In genomic region chr16:31134625-31135534, GRCh38 we compare ENCODE assay signal across 1 cellular context.
TF ChIP-seq lines count a peak whose summit lies in the region.

No MANE protein-coding gene starts in this region.

TF ChIP-seq in HepG2, 621 proteins besides CTCF, POLR2A, EP300 and RAD21 (continued from another document and continues in another):
- TF ChIP-seq ARID5B (CRISPR knock-in tag; IDR thresholded peaks at IDR 0.05) = no peak
- TF ChIP-seq SMAD1 (CRISPR knock-in tag; IDR thresholded peaks at IDR 0.05; ENCODE audit: borderline replicate concordance, low read depth) = no peak
- no peak for TF ChIP-seq RARG (CRISPR knock-in tag; IDR thresholded peaks at IDR 0.05; ENCODE audit: low read depth)
- TF ChIP-seq ZNF615 (CRISPR knock-in tag; IDR thresholded peaks at IDR 0.05; ENCODE audit: borderline replicate concordance) = no peak
- TF ChIP-seq CEBPB (IDR thresholded peaks at IDR 0.05; ENCODE audit: borderline replicate concordance, low read depth, low read length) = no peak; the same call in 1 of the 2 replicates
- no peak for TF ChIP-seq ZNF484 (CRISPR knock-in tag; IDR thresholded peaks at IDR 0.05; ENCODE audit: borderline replicate concordance, low read depth)
- no peak for TF ChIP-seq POGZ (CRISPR knock-in tag; IDR thresholded peaks at IDR 0.05)
- 0 out of 2 replicates have a peak, but pooled peaks have one; percentile 2 for TF ChIP-seq ZNF414 (CRISPR knock-in tag; IDR thresholded peaks at IDR 0.05)
- TF ChIP-seq BRD4 (CRISPR knock-in tag; IDR thresholded peaks at IDR 0.05) = no peak
- TF ChIP-seq SMAD3 (CRISPR knock-in tag; IDR thresholded peaks at IDR 0.05) = no peak
- no peak for TF ChIP-seq FOXK1 (CRISPR knock-in tag; IDR thresholded peaks at IDR 0.05; ENCODE audit: borderline replicate concordance, low read depth)
- no peak for TF ChIP-seq ZNF552 (CRISPR knock-in tag; IDR thresholded peaks at IDR 0.05; ENCODE audit: borderline replicate concordance)
- no peak for TF ChIP-seq ZFP62 (CRISPR knock-in tag; IDR thresholded peaks at IDR 0.05)
- no peak for TF ChIP-seq KLF11 (CRISPR knock-in tag; IDR thresholded peaks at IDR 0.05)
- no peak for TF ChIP-seq HOXA5 (CRISPR knock-in tag; IDR thresholded peaks at IDR 0.05)
- peak; percentile 62; the same call in 1 of the 2 replicates for TF ChIP-seq ZNF770 (CRISPR knock-in tag; IDR thresholded peaks at IDR 0.05)
- TF ChIP-seq ZBTB37 (CRISPR knock-in tag; IDR thresholded peaks at IDR 0.05) = no peak
- no peak for TF ChIP-seq NKX3-1 (CRISPR knock-in tag; IDR thresholded peaks at IDR 0.05)
- no peak for TF ChIP-seq HNRNPK (IDR thresholded peaks at IDR 0.05; ENCODE audit: low read depth, low read length, poor library complexity, severe bottlenecking)
- no peak for TF ChIP-seq SCMH1 (CRISPR knock-in tag; IDR thresholded peaks at IDR 0.05; ENCODE audit: borderline replicate concordance)
- no peak for TF ChIP-seq HMG20A (CRISPR knock-in tag; IDR thresholded peaks at IDR 0.05; ENCODE audit: borderline replicate concordance)
- no peak for TF ChIP-seq STAT6 (CRISPR knock-in tag; IDR thresholded peaks at IDR 0.05; ENCODE audit: borderline replicate concordance)
- no peak for TF ChIP-seq ZNF33A (CRISPR knock-in tag; IDR thresholded peaks at IDR 0.05; ENCODE audit: borderline replicate concordance)
- TF ChIP-seq PAWR (CRISPR knock-in tag; IDR thresholded peaks at IDR 0.05; ENCODE audit: borderline replicate concordance) = no peak
- no peak for TF ChIP-seq RFXANK (CRISPR knock-in tag; IDR thresholded peaks at IDR 0.05)
- TF ChIP-seq CSRNP1 (CRISPR knock-in tag; IDR thresholded peaks at IDR 0.05) = no peak
- TF ChIP-seq ZNF589 (CRISPR knock-in tag; conservative IDR thresholded peaks at IDR 0.05) = no peak
- TF ChIP-seq PREB (CRISPR knock-in tag; IDR thresholded peaks at IDR 0.05) = no peak
- TF ChIP-seq USF2 (IDR thresholded peaks at IDR 0.05; ENCODE audit: low read depth, low read length) = peak; percentile 77
- peak; percentile 80; the same call in 1 of the 2 replicates for TF ChIP-seq USF2 (CRISPR knock-in tag; IDR thresholded peaks at IDR 0.05; ENCODE audit: borderline replicate concordance)
- peak; percentile 38; the same call in 1 of the 2 replicates for TF ChIP-seq ZNF605 (CRISPR knock-in tag; IDR thresholded peaks at IDR 0.05)
- TF ChIP-seq SRSF9 (IDR thresholded peaks at IDR 0.05; ENCODE audit: borderline replicate concordance, insufficient read depth, low read depth, low read length, poor library complexity, severe bottlenecking) = no peak
- no peak for TF ChIP-seq MAFF (IDR thresholded peaks at IDR 0.05; ENCODE audit: low read depth, low read length)
- TF ChIP-seq BCL6 (CRISPR knock-in tag; IDR thresholded peaks at IDR 0.05) = peak; percentile 82
- no peak for TF ChIP-seq FOXK2 (IDR thresholded peaks at IDR 0.05)
- no peak for TF ChIP-seq ZNF644 (CRISPR knock-in tag; IDR thresholded peaks at IDR 0.05; ENCODE audit: low read depth)
- no peak for TF ChIP-seq MAF1 (CRISPR knock-in tag; IDR thresholded peaks at IDR 0.05; ENCODE audit: borderline replicate concordance)
- TF ChIP-seq ETV6 (CRISPR knock-in tag; conservative IDR thresholded peaks at IDR 0.05) = no peak
- TF ChIP-seq MXI1 (IDR thresholded peaks at IDR 0.05; ENCODE audit: borderline replicate concordance, low read depth, low read length) = no peak
- no peak for TF ChIP-seq NFRKB (IDR thresholded peaks at IDR 0.05)
- 0 out of 2 replicates have a peak, but pooled peaks have one; percentile 62 for TF ChIP-seq GLI4 (CRISPR knock-in tag; IDR thresholded peaks at IDR 0.05; ENCODE audit: borderline replicate concordance)
- TF ChIP-seq ZFX (CRISPR knock-in tag; IDR thresholded peaks at IDR 0.05; ENCODE audit: low read depth) = no peak
- no peak for TF ChIP-seq YY1 (IDR thresholded peaks at IDR 0.05; ENCODE audit: insufficient read depth, insufficient replicate concordance, low read depth, low read length)
- no peak for TF ChIP-seq RFXAP (CRISPR knock-in tag; IDR thresholded peaks at IDR 0.05; ENCODE audit: borderline replicate concordance)
- no peak for TF ChIP-seq NCOA2 (CRISPR knock-in tag; IDR thresholded peaks at IDR 0.05)
- TF ChIP-seq DDIT3 (CRISPR knock-in tag; IDR thresholded peaks at IDR 0.05) = no peak
- no peak for TF ChIP-seq NR3C1 (CRISPR knock-in tag; IDR thresholded peaks at IDR 0.05)
- TF ChIP-seq ELF3 (CRISPR knock-in tag; IDR thresholded peaks at IDR 0.05) = 0 out of 2 replicates have a peak, but pooled peaks have one; percentile 4
- TF ChIP-seq ZNF513 (CRISPR knock-in tag; conservative IDR thresholded peaks at IDR 0.05) = no peak
- TF ChIP-seq ZNF616 (CRISPR knock-in tag; IDR thresholded peaks at IDR 0.05; ENCODE audit: low read depth) = no peak
